Comparison of ENCODE assay signal across 12 cellular contexts in the genomic region with DNA sequence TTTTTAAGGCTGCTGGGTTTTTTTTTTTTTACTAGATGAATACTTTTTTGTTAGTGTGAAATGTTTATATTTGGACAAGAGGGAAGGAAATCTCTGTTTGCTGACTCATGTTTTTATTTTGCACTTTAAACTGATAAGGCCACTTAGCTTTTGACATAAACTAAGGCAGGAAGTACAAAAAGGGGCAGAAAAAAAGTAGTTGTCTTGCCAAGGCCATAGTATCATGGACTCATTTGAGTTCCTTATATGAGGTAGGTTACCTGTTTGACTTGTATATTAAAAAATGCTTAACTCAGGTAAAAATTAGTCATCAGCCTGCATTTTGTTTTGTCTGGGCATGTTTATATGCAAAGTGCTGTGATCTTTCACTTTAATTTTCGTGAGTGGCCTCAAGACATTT. TPM values are rescaled to one million over a fixed set of nuclear protein-coding genes. Genes with fewer than 3 reads are reported as not detected.
DNase-seq lines count a peak whose midpoint lies in the region; ATAC-seq and TF ChIP-seq lines count a peak whose summit lies in the region.
"Had no signal": no experiment of that assay in that cellular context is flagged by ENCODE, and none has a peak within 500 bp of the region (broad histone marks: within the 10 kb centered on the region; RNA-seq: fewer than 3 reads in every experiment).

No MANE protein-coding gene starts in this region.

- H3K27me3 Mint-ChIP-seq in Calu3 (ENCODE audit: unreplicated experiment) = no peaks in the 10 kb centered on the region

- no peaks in the 10 kb centered on the region for H3K27me3 ChIP-seq in Loucy (ENCODE audit: insufficient read depth, low read length, poor library complexity, severe bottlenecking)
- H3K27me3 ChIP-seq in right lobe of liver = no peaks in the 10 kb centered on the region
- H3K27me3 ChIP-seq in aorta (ENCODE audit: control insufficient read depth in 1 of 2, insufficient read depth in 2 of 2, low read length in 1 of 2) = no peaks in the 10 kb centered on the region
- no peaks in the 10 kb centered on the region for H3K27me3 ChIP-seq in BE2C
- H3K27me3 ChIP-seq: vagina had no signal

- peak overlapping the region; percentile 17 for H3K4me3 Mint-ChIP-seq in Calu3 (ENCODE audit: low read depth, unreplicated experiment)
- H3K4me3 Mint-ChIP-seq: T-helper 2 cell treated with Interferon-gamma antibody and Interleukin-4, amounts not matched to agents 5 μg/mL and 100 μg/mL, for 36 hours had no signal

- CTCF ChIA-PET in Calu3 (lab: Charles Lee) = interaction anchor here (0.7 kb wide), 1 partner anchor 11 kb away, joined by 3 read pairs; no protein-coding TSS in a partner anchor

- peak overlapping the region; percentile 43 for H3K4me2 ChIP-seq in Loucy (ENCODE audit: low read depth, low read length, poor library complexity, severe bottlenecking)

- no peak for TF ChIP-seq POLR2A in right lobe of liver (IDR thresholded peaks at IDR 0.05)

- no peaks in the 10 kb centered on the region; the same call in 1 of the 2 replicates for H3F3A ChIP-seq in Loucy (ENCODE audit: low read depth)

- BruUV-seq in Calu3 (replicated peaks; lab: Mats Ljungman, UMichigan) = no TSS peak

- ATAC-seq in right lobe of liver (peak; percentile 69 to 79 (median 72)), aorta (ENCODE audit: low FRiP score) (no peak), HG02610 (IDR thresholded peaks at IDR 0.05; ENCODE audit: unreplicated experiment) (no peak)
- ATAC-seq: Panc1 had no signal

- H3K9me3 ChIP-seq in Loucy (ENCODE audit: insufficient read depth, low read depth, low read length) (peaks cover 11% of the 10 kb centered on the region; the same call in 1 of the 2 replicates), right lobe of liver (peaks cover 0 to 8% (median 3%) of the 10 kb centered on the region in 4 donors), aorta (ENCODE audit: control insufficient read depth, low read length) (no peaks in the 10 kb centered on the region), BE2C (no peaks in the 10 kb centered on the region; the same call in none of the 2 replicates)

- H3K4me1 Mint-ChIP-seq in Calu3 (ENCODE audit: low read depth, unreplicated experiment) = peaks cover 12% of the 10 kb centered on the region

- H3K27ac Mint-ChIP-seq in Calu3 (ENCODE audit: unreplicated experiment) = peak overlapping the region; percentile 52
- H3K27ac Mint-ChIP-seq: T-helper 2 cell treated with Interferon-gamma antibody and Interleukin-4, amounts not matched to agents 5 μg/mL and 100 μg/mL, for 36 hours had no signal

- peaks cover 3% of the 10 kb centered on the region for H3K9me3 Mint-ChIP-seq in Calu3 (ENCODE audit: low read depth, unreplicated experiment)

- H3K4me1 ChIP-seq in Loucy (ENCODE audit: insufficient read depth, low read length, poor library complexity, severe bottlenecking) = peaks cover 49% of the 10 kb centered on the region
- peaks cover 0 to 63% (median 17%) of the 10 kb centered on the region in 4 donors for H3K4me1 ChIP-seq in right lobe of liver
- peaks cover 0 to 7% of the 10 kb centered on the region in 2 donors for H3K4me1 ChIP-seq in aorta (ENCODE audit: control insufficient read depth in 1 of 2, insufficient read depth in 2 of 2, low read length in 2 of 2)
- H3K4me1 ChIP-seq in BE2C = 0 out of 2 replicates have a peak, but pooled peaks cover 3% of the 10 kb centered on the region

- intact Hi-C loops in Calu3 (cut with micrococcal nuclease; ENCODE audit: unreplicated experiment) = loop anchor here (10.0 kb wide), 1 partner anchor 107 kb away; the partner anchor contains the start of gene MMAA
- intact Hi-C loops in right lobe of liver (cut with DNase I) = no loop called here
- intact Hi-C loops in aorta (cut with DNase I) = loop anchor here in 1 of 2 donors (10.0 kb wide), 1 partner anchor 107 kb away; the partner anchor contains the start of gene MMAA

- no peaks in the 10 kb centered on the region for H3K36me3 Mint-ChIP-seq in Calu3 (ENCODE audit: insufficient read depth, unreplicated experiment)

- 14% methylated on average over 1 of the region's 1 CpG for WGBS in right lobe of liver (ENCODE audit: insufficient coverage, low coverage, low lambda C conversion rate, missing lambda C conversion rate)
- 95 to 97% methylated on average over 1 of the region's 1 CpG for WGBS in aorta, 2 donors

- H4K20me1 ChIP-seq in Loucy (ENCODE audit: insufficient read depth, low read length, poor library complexity, severe bottlenecking) = no peaks in the 10 kb centered on the region

- H3K27ac ChIP-seq in right lobe of liver = peak overlapping the region in 2 of 3 donors; percentile 20 to 59
- no peak overlapping the region for H3K27ac ChIP-seq in substantia nigra (ENCODE audit: low read depth, low read length, poor library complexity, severe bottlenecking)
- no peak overlapping the region for H3K27ac ChIP-seq in aorta (ENCODE audit: low read depth in 1 of 2, low read length in 2 of 2)
- H3K27ac ChIP-seq: vagina had no signal

- no peak overlapping the region for H3K4me3 ChIP-seq in Loucy (ENCODE audit: low read length, poor library complexity, severe bottlenecking)
- H3K4me3 ChIP-seq in cardiac fibroblast (replicated peaks in 1 of 2; ENCODE audit: low read depth in 2 of 2, low read length in 2 of 2) = no peak overlapping the region
- no peak overlapping the region for H3K4me3 ChIP-seq in right lobe of liver
- H3K4me3 ChIP-seq in aorta (ENCODE audit: low read length in 2 of 2) = no peak overlapping the region
- no peak overlapping the region for H3K4me3 ChIP-seq in BE2C (ENCODE audit: low read depth, low read length)
- H3K4me3 ChIP-seq: vagina had no signal

- no peaks in the 10 kb centered on the region for H3K9me2 ChIP-seq in Loucy (replicated peaks; ENCODE audit: low read depth, low read length)

- H3K9ac ChIP-seq in Loucy (ENCODE audit: low read depth, low read length, poor library complexity, severe bottlenecking) = no peak overlapping the region

- H3K79me2 ChIP-seq in Loucy (ENCODE audit: insufficient read depth, low read length) = peaks cover 91% of the 10 kb centered on the region

- no peaks in the 10 kb centered on the region; the same call in 1 of the 2 replicates for H3K36me3 ChIP-seq in Loucy (ENCODE audit: insufficient read depth, low read length)
- H3K36me3 ChIP-seq in right lobe of liver = no peaks in the 10 kb centered on the region
- no peaks in the 10 kb centered on the region for H3K36me3 ChIP-seq in aorta (ENCODE audit: control insufficient read depth in 1 of 2, insufficient read depth in 2 of 2, low read length in 1 of 2)
- no peaks in the 10 kb centered on the region; the same call in 1 of the 2 replicates for H3K36me3 ChIP-seq in BE2C
- H3K36me3 ChIP-seq: vagina had no signal

- DNase-seq in Calu3 (no peak), cardiac fibroblast (ENCODE audit: low read depth in 2 of 2) (peak; percentile 50 to 69), right lobe of liver (no peak), substantia nigra (lab: John Stamatoyannopoulos, UW) (no peak), aorta (no peak), BE2C (no peak)
- DNase-seq: activated CD8-positive, alpha-beta memory T cell treated with anti-CD3 and anti-CD28 coated beads for 24 hours had no signal

- no peak overlapping the region for H2AFZ ChIP-seq in Loucy (ENCODE audit: low read length)

- TF ChIP-seq CTCF in Calu3 (IDR thresholded peaks at IDR 0.05; ENCODE audit: unreplicated experiment) (no peak), Loucy (conservative IDR thresholded peaks at IDR 0.05; ENCODE audit: low read length) (no peak), cardiac fibroblast (IDR thresholded peaks at IDR 0.05; ENCODE audit: low read depth, low read length) (no peak), right lobe of liver (IDR thresholded peaks at IDR 0.05) (no peak), BE2C (IDR thresholded peaks at IDR 0.05; ENCODE audit: low read depth, low read length) (no peak)

RNA-seq across cellular contexts. Expression of gene SMAD1, which starts 26.0 kb away (rescaled TPM):
- total RNA-seq in Calu3 (2022) (15.3 and 19.3 TPM in 2 replicates), right lobe of liver (10 to 100 TPM; 12.4 to 30.5 (median 18.4) TPM), aorta (10 to 100 TPM; 18.1 to 40.0 TPM)
- 1 to 10 TPM; 4.8 to 5.2 TPM for polyA plus RNA-seq in aorta
- polyA plus RNA-seq in BE2C (2012; ENCODE audit: insufficient read depth, insufficient read length, low read depth) = 14.4 TPM

Comparison
In these comparisons a context has a peak if more than half of its experiments do, and no peak if none do; other contexts are left out.
1. DNase-seq: peak in cardiac fibroblast (2 of 2); none in Calu3 (single experiment), right lobe of liver (0 of 3), substantia nigra (0 of 49), aorta (0 of 2) and BE2C (single experiment).
2. ATAC-seq: peak in right lobe of liver (4 of 4); none in aorta (single experiment) and HG02610 (single experiment).
3. H3K27ac ChIP-seq: peak in right lobe of liver (2 of 3); none in substantia nigra (single experiment) and aorta (0 of 2).